ENCODE assay signal across 1 cellular context in genomic region chr2:88671786-88672427, GRCh38.
TF ChIP-seq lines count a peak whose summit lies in the region.

No MANE protein-coding gene starts in this region.

TF ChIP-seq in endothelial cell of umbilical vein, 7 proteins besides CTCF, POLR2A, EP300 and RAD21 (continued from another document):
- TF ChIP-seq GATA2 (IDR thresholded peaks at IDR 0.05; ENCODE audit: insufficient read depth, insufficient read length, low read depth, low read length): no peak
- no peak for TF ChIP-seq FOS (IDR thresholded peaks at IDR 0.05; ENCODE audit: borderline replicate concordance, insufficient read depth, low read length)
- no peak for TF ChIP-seq MYC (IDR thresholded peaks at IDR 0.05; ENCODE audit: low read depth, low read length)
